In the genomic region with DNA sequence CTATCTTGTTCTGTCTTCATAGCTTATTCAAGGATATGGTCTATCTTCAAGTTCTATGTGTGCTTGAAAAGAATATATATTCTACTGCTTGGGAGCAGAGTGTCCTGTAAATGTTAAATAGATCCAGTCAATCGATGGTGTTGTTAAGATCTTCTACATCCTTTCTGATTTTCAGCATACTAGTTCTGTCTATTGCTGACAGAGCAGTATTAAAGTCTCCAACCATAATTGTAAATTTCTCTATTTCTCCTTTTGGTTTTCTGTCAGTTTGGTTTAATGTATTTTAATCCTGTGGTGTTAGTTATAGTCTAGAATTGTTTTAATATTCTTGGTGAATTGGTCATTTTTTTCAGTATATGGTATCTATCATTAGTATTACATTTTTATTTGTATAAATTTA, we compare ENCODE assay signal across 25 cellular contexts.
"Had no signal": no experiment of that assay in that cellular context is flagged by ENCODE, and none has a peak within 500 bp of the region (broad histone marks: within the 10 kb centered on the region; RNA-seq: fewer than 3 reads in every experiment).

No MANE protein-coding gene starts in this region.

- H3K9me3 ChIP-seq: esophagus muscularis mucosa, gastroesophageal sphincter, heart left ventricle, left lung, lower lobe of right lung, mucosa of descending colon had no signal

- H3K4me3 ChIP-seq: coronary artery, dorsolateral prefrontal cortex, esophagus muscularis mucosa, gastroesophageal sphincter, heart left ventricle, hepatocyte, left lung, lower lobe of right lung, mucosa of descending colon had no signal

- H3K36me3 ChIP-seq: esophagus muscularis mucosa, gastroesophageal sphincter, heart left ventricle, left lung, lower lobe of right lung had no signal

- DNase-seq: dermis blood vessel endothelial cell; dorsolateral prefrontal cortex; effector CD4-positive, alpha-beta T cell; effector memory CD4-positive, alpha-beta T cell; foreskin keratinocyte; heart left ventricle; hypothalamus; immature natural killer cell; islet precursor cell; kidney; kidney glomerular epithelial cell; left cardiac atrium; left lung; left ventricle myocardium superior; lower lobe of right lung; mesenchymal stem cell; mucosa of descending colon; naive B cell had no signal

- ATAC-seq: foreskin keratinocyte, gastroesophageal sphincter, heart left ventricle, left cardiac atrium, left lung, left ventricle myocardium superior, lower lobe of right lung, mucosa of descending colon had no signal

- FAIRE-seq: colon, endothelial cell of umbilical vein, frontal cortex, kidney had no signal

- H3K79me2 ChIP-seq: hepatocyte had no signal

- H2AFZ ChIP-seq: hepatocyte had no signal

- H3K27me3 ChIP-seq: esophagus muscularis mucosa, foreskin keratinocyte, gastroesophageal sphincter, heart left ventricle, hepatocyte, left lung had no signal

- H3K4me1 ChIP-seq: esophagus muscularis mucosa, foreskin keratinocyte, gastroesophageal sphincter, heart left ventricle, left lung, lower lobe of right lung had no signal

- H3K27ac ChIP-seq: coronary artery, dorsolateral prefrontal cortex, esophagus muscularis mucosa, foreskin keratinocyte, gastroesophageal sphincter, heart left ventricle, hepatocyte, left lung, lower lobe of right lung had no signal

- H3K4me2 ChIP-seq: hepatocyte had no signal
